12 cellular contexts compared by ENCODE assay signal in genomic region chr19:29084266-29084665, GRCh38.
A peak's percentile ranks its signal among the peaks of the same experiment; 100 is the strongest.
DNase-seq lines count a peak whose midpoint lies in the region; ATAC-seq and TF ChIP-seq lines count a peak whose summit lies in the region.
"Had no signal": no experiment of that assay in that cellular context is flagged by ENCODE, and none has a peak within 500 bp of the region (broad histone marks: within the 10 kb centered on the region; RNA-seq: fewer than 3 reads in every experiment).

No MANE protein-coding gene starts in this region.

- DNase-seq in CMK (ENCODE audit: low read depth), result peak; percentile 4
- peak; percentile 62 for DNase-seq in GM23248
- DNase-seq in Panc1 (ENCODE audit: low read depth, low spot score), result no peak
- DNase-seq in kidney epithelial cell (ENCODE audit: low read depth), result no peak
- no peak for DNase-seq in colonic mucosa
- no peak for DNase-seq in activated naive CD4-positive, alpha-beta T cell treated with Interleukin-2 at 50 U/mL for 16 hours
- no peak for DNase-seq in stimulated activated naive B cell treated with anti-CD40 and anti-IgM and Interleukin-4, amounts not matched to agents 10 μg/mL and 1 μg/mL and 100 μg/mL, for 72 hours
- DNase-seq: central memory CD4-positive, alpha-beta T cell; foreskin melanocyte; NK-92 treated with Interleukin-12 subunit alpha and Interleukin-12 subunit beta, amount 100 ng/mL, for 24 hours had no signal

- WGBS in GM23248 (ENCODE audit: low coverage in 1 of 2, low lambda C conversion rate in 2 of 2, missing lambda C conversion rate in 2 of 2), 2 experiments, result 48 to 55% methylated on average over 9 of the region's 9 CpGs

- H3K36me3 ChIP-seq in GM23248 (ENCODE audit: low read depth) (no peaks in the 10 kb centered on the region), Panc1 (ENCODE audit: control insufficient read depth, insufficient read depth, low read length) (no peaks in the 10 kb centered on the region), kidney epithelial cell (ENCODE audit: control insufficient read depth, insufficient read depth, low read length) (no peaks in the 10 kb centered on the region), colonic mucosa (no peaks in the 10 kb centered on the region)
- H3K36me3 ChIP-seq: thoracic aorta had no signal

- no peaks in the 10 kb centered on the region for H3K9me2 ChIP-seq in GM23248 (ENCODE audit: insufficient read depth)

- H3K4me3 ChIP-seq in GM23248 (no peak overlapping the region), Panc1 (ENCODE audit: low read depth in 2 of 2, low read length in 2 of 2) (no peak overlapping the region), kidney epithelial cell (ENCODE audit: low read depth, low read length) (no peak overlapping the region), colonic mucosa (no peak overlapping the region)
- H3K4me3 ChIP-seq: thoracic aorta had no signal

- ATAC-seq in Panc1, result peak; percentile 89
- no peak for ATAC-seq in GM19023 (IDR thresholded peaks at IDR 0.05; ENCODE audit: unreplicated experiment)
- ATAC-seq in stimulated activated naive B cell treated with anti-CD40 and anti-IgM and Interleukin-4, amounts not matched to agents 10 μg/mL and 1 μg/mL and 100 μg/mL, for 72 hours (replicated peaks), result no peak

- no peaks in the 10 kb centered on the region for H3F3A ChIP-seq in GM23248 (ENCODE audit: insufficient read depth)

- H3K79me2 ChIP-seq in GM23248 (ENCODE audit: insufficient read depth), result no peaks in the 10 kb centered on the region

- CTCF ChIA-PET in Panc1 (lab: Charles Lee), result interaction anchor here (0.7 to 1.6 kb wide), 3 partner anchors 11 to 179 kb away, joined by 3 to 7 read pairs (median 7); no protein-coding TSS in a partner anchor

- H3K4me1 ChIP-seq in GM23248 (ENCODE audit: insufficient read depth) (peaks cover 3% of the 10 kb centered on the region; the same call in 1 of the 2 replicates), Panc1 (ENCODE audit: control insufficient read depth, insufficient read depth, low read length) (no peaks in the 10 kb centered on the region), colonic mucosa (no peaks in the 10 kb centered on the region)

- intact Hi-C loops in Panc1 (cut with micrococcal nuclease; ENCODE audit: unreplicated experiment), result loop anchor here (10.0 kb wide), 1 partner anchor 181 kb away; no protein-coding TSS in a partner anchor
- intact Hi-C loops in colonic mucosa (cut with DNase I), result no loop called here

- H3K4me3 Mint-ChIP-seq in stimulated activated naive B cell treated with anti-CD40 and anti-IgM and Interleukin-4, amounts not matched to agents 10 μg/mL and 1 μg/mL and 100 μg/mL, for 72 hours, result no peak overlapping the region

- H3K27me3 ChIP-seq in GM23248 (replicated peaks; ENCODE audit: insufficient read depth) (peaks cover 14% of the 10 kb centered on the region), Panc1 (ENCODE audit: control insufficient read depth, insufficient read depth, low read length) (peaks cover 2% of the 10 kb centered on the region), kidney epithelial cell (ENCODE audit: control insufficient read depth, insufficient read depth, low read length) (no peaks in the 10 kb centered on the region), colonic mucosa (no peaks in the 10 kb centered on the region)

- POLR2A ChIA-PET in Panc1 (lab: Charles Lee), result no interaction called here

- no peaks in the 10 kb centered on the region for H3K9me3 ChIP-seq in GM23248 (ENCODE audit: low read depth)
- H3K9me3 ChIP-seq in Panc1 (ENCODE audit: control insufficient read depth, insufficient read depth, low read depth, low read length), result no peaks in the 10 kb centered on the region
- no peaks in the 10 kb centered on the region for H3K9me3 ChIP-seq in colonic mucosa
- H3K9me3 ChIP-seq: thoracic aorta had no signal

- H3K4me2 ChIP-seq in GM23248 (ENCODE audit: unreplicated experiment), result no peak overlapping the region

- H3K36me3 Mint-ChIP-seq in stimulated activated naive B cell treated with anti-CD40 and anti-IgM and Interleukin-4, amounts not matched to agents 10 μg/mL and 1 μg/mL and 100 μg/mL, for 72 hours, result no peaks in the 10 kb centered on the region

- no peaks in the 10 kb centered on the region for H3K4me1 Mint-ChIP-seq in stimulated activated naive B cell treated with anti-CD40 and anti-IgM and Interleukin-4, amounts not matched to agents 10 μg/mL and 1 μg/mL and 100 μg/mL, for 72 hours

- H3K27me3 Mint-ChIP-seq in stimulated activated naive B cell treated with anti-CD40 and anti-IgM and Interleukin-4, amounts not matched to agents 10 μg/mL and 1 μg/mL and 100 μg/mL, for 72 hours, result peaks cover 0 to 5% of the 10 kb centered on the region in 2 donors

- no peaks in the 10 kb centered on the region for H4K20me1 ChIP-seq in GM23248 (ENCODE audit: insufficient read depth)

- TF ChIP-seq CTCF in Panc1 (IDR thresholded peaks at IDR 0.05), result peak; percentile 78; the same call in 1 of the 2 replicates
- TF ChIP-seq CTCF in kidney epithelial cell (IDR thresholded peaks at IDR 0.05; ENCODE audit: insufficient read depth, low read length, poor library complexity, severe bottlenecking), result peak; percentile 26
- no peak for TF ChIP-seq CTCF in colonic mucosa (IDR thresholded peaks at IDR 0.05)

- H2AFZ ChIP-seq in GM23248, result no peak overlapping the region

- no peak overlapping the region for H3K9ac ChIP-seq in GM23248
- no peak overlapping the region for H3K9ac ChIP-seq in colonic mucosa (ENCODE audit: low read depth in 2 of 2, low read length in 2 of 2)

- in situ Hi-C loops in GM23248 (cut with MboI), result no loop called here
- in situ Hi-C loops in Panc1 (cut with HindIII; ENCODE audit: low pct_unique_long_range_greater_than_20kb, low sequenced_read_pairs), result no loop called here

- H3K27ac Mint-ChIP-seq in stimulated activated naive B cell treated with anti-CD40 and anti-IgM and Interleukin-4, amounts not matched to agents 10 μg/mL and 1 μg/mL and 100 μg/mL, for 72 hours, result no peak overlapping the region

- H3K9me3 Mint-ChIP-seq in stimulated activated naive B cell treated with anti-CD40 and anti-IgM and Interleukin-4, amounts not matched to agents 10 μg/mL and 1 μg/mL and 100 μg/mL, for 72 hours, result peaks cover 3 to 6% of the 10 kb centered on the region in 2 donors

- no TSS peak for BruUV-seq in Panc1 (replicated peaks; lab: Mats Ljungman, UMichigan)

- H3K27ac ChIP-seq in GM23248 (no peak overlapping the region), Panc1 (ENCODE audit: low read length) (no peak overlapping the region), colonic mucosa (no peak overlapping the region)
- H3K27ac ChIP-seq: thoracic aorta had no signal

Comparison
In these comparisons a context has a peak if more than half of its experiments do, and no peak if none do; other contexts are left out.
1. DNase-seq: peak in CMK (single experiment) and GM23248 (single experiment); none in Panc1 (single experiment), kidney epithelial cell (single experiment), colonic mucosa (single experiment), activated naive CD4-positive, alpha-beta T cell treated with Interleukin-2 at 50 U/mL for 16 hours (single experiment) and stimulated activated naive B cell treated with anti-CD40 and anti-IgM and Interleukin-4, amounts not matched to agents 10 μg/mL and 1 μg/mL and 100 μg/mL, for 72 hours (single experiment).